Comparison of ENCODE assay signal across 15 cellular contexts in genomic region chr4:58247792-58248191, GRCh38.
DNase-seq lines count a peak whose midpoint lies in the region; ATAC-seq lines count a peak whose summit lies in the region.
"Had no signal": no experiment of that assay in that cellular context is flagged by ENCODE, and none has a peak within 500 bp of the region (broad histone marks: within the 10 kb centered on the region; RNA-seq: fewer than 3 reads in every experiment).

No MANE protein-coding gene starts in this region.

- in situ Hi-C loops in KBM-7 (cut with MboI; ENCODE audit: low pct_unique_long_range_greater_than_20kb, low sequenced_read_pairs), result no loop called here

- DNase-seq in ELR (ENCODE audit: low read depth) (peak; percentile 43), KBM-7 (peak; percentile 1), RKO (ENCODE audit: low spot score) (peak; percentile 63), iPS DF 6.9 (ENCODE audit: low read depth, low spot score) (peak; percentile 13)
- DNase-seq in activated T-helper 2 cell treated with anti-CD3 and anti-CD28 coated beads, Interferon-gamma antibody, Interleukin-2, Interleukin-4, amounts not matched to agents 10 μg/mL and 5 μg/mL and 100 μg/mL, durations not matched to agents 14 hours and 24 hours and 36 hours (ENCODE audit: low spot score), result no peak
- DNase-seq in activated naive CD4-positive, alpha-beta T cell (lab: John Stamatoyannopoulos, UW), result no peak
- DNase-seq: activated CD4-positive, alpha-beta T cell treated with anti-CD3 and anti-CD28 coated beads for 1 hour; activated naive CD8-positive, alpha-beta T cell treated with anti-CD3 and anti-CD28 coated beads for 36 hours; Kasumi-1; naive thymus-derived CD4-positive, alpha-beta T cell; NCI-H2081 treated with DMSO at 0.1 percent for 48 hours had no signal

- peaks cover 34% of the 10 kb centered on the region for H3K9me3 Mint-ChIP-seq in activated T-helper 2 cell treated with anti-CD3 and anti-CD28 coated beads, Interferon-gamma antibody, Interleukin-2, Interleukin-4, amounts not matched to agents 10 μg/mL and 5 μg/mL and 100 μg/mL, durations not matched to agents 14 hours and 24 hours and 36 hours

- no peak overlapping the region for H3K27ac ChIP-seq in iPS DF 6.9 (ENCODE audit: low read length)
- H3K27ac ChIP-seq: BLaER1 treated with 17β-estradiol and CSF1 and Interleukin-3, amounts not matched to agents 10 nM and 100 nM; breast epithelium had no signal

- H3K4me3 Mint-ChIP-seq in activated T-helper 2 cell treated with anti-CD3 and anti-CD28 coated beads, Interferon-gamma antibody, Interleukin-2, Interleukin-4, amounts not matched to agents 10 μg/mL and 5 μg/mL and 100 μg/mL, durations not matched to agents 14 hours and 24 hours and 36 hours (ENCODE audit: low read depth), result no peak overlapping the region
- H3K4me3 Mint-ChIP-seq: activated naive CD8-positive, alpha-beta T cell treated with anti-CD3 and anti-CD28 coated beads for 36 hours; naive thymus-derived CD4-positive, alpha-beta T cell had no signal

- no peaks in the 10 kb centered on the region for H3K36me3 ChIP-seq in iPS DF 6.9 (ENCODE audit: control insufficient read depth, insufficient read depth, low read length)
- H3K36me3 ChIP-seq: BLaER1 treated with 17β-estradiol and CSF1 and Interleukin-3, amounts not matched to agents 10 nM and 100 nM; breast epithelium had no signal

- no peaks in the 10 kb centered on the region for H3K27me3 Mint-ChIP-seq in activated T-helper 2 cell treated with anti-CD3 and anti-CD28 coated beads, Interferon-gamma antibody, Interleukin-2, Interleukin-4, amounts not matched to agents 10 μg/mL and 5 μg/mL and 100 μg/mL, durations not matched to agents 14 hours and 24 hours and 36 hours (ENCODE audit: low read depth)
- H3K27me3 Mint-ChIP-seq: activated naive CD8-positive, alpha-beta T cell treated with anti-CD3 and anti-CD28 coated beads for 36 hours; naive thymus-derived CD4-positive, alpha-beta T cell had no signal

- H3K27ac Mint-ChIP-seq in activated T-helper 2 cell treated with anti-CD3 and anti-CD28 coated beads, Interferon-gamma antibody, Interleukin-2, Interleukin-4, amounts not matched to agents 10 μg/mL and 5 μg/mL and 100 μg/mL, durations not matched to agents 14 hours and 24 hours and 36 hours, result no peak overlapping the region
- H3K27ac Mint-ChIP-seq: activated naive CD8-positive, alpha-beta T cell treated with anti-CD3 and anti-CD28 coated beads for 36 hours; naive thymus-derived CD4-positive, alpha-beta T cell had no signal

- no CpG with 5 or more reads among the region's 3 CpGs for WGBS in iPS DF 6.9 (ENCODE audit: insufficient coverage, insufficient read length)

- no peaks in the 10 kb centered on the region for H3K4me1 ChIP-seq in iPS DF 6.9 (ENCODE audit: control insufficient read depth, insufficient read depth, low read length)
- H3K4me1 ChIP-seq: breast epithelium had no signal

- no peaks in the 10 kb centered on the region for H3K27me3 ChIP-seq in iPS DF 6.9 (ENCODE audit: control insufficient read depth, insufficient read depth, low read length)
- H3K27me3 ChIP-seq: BLaER1 treated with 17β-estradiol and CSF1 and Interleukin-3, amounts not matched to agents 10 nM and 100 nM; breast epithelium had no signal

- intact Hi-C loops in activated T-helper 2 cell treated with anti-CD3 and anti-CD28 coated beads, Interferon-gamma antibody, Interleukin-2, Interleukin-4, amounts not matched to agents 10 μg/mL and 5 μg/mL and 100 μg/mL, durations not matched to agents 14 hours and 24 hours and 36 hours (cut with micrococcal nuclease), result no loop called here

- H3K4me1 Mint-ChIP-seq in activated T-helper 2 cell treated with anti-CD3 and anti-CD28 coated beads, Interferon-gamma antibody, Interleukin-2, Interleukin-4, amounts not matched to agents 10 μg/mL and 5 μg/mL and 100 μg/mL, durations not matched to agents 14 hours and 24 hours and 36 hours (ENCODE audit: low read depth), result no peaks in the 10 kb centered on the region
- H3K4me1 Mint-ChIP-seq: activated naive CD8-positive, alpha-beta T cell treated with anti-CD3 and anti-CD28 coated beads for 36 hours; naive thymus-derived CD4-positive, alpha-beta T cell had no signal

- H3K4me3 ChIP-seq in iPS DF 6.9 (ENCODE audit: low read length), result no peak overlapping the region
- H3K4me3 ChIP-seq: BLaER1 treated with 17β-estradiol and CSF1 and Interleukin-3, amounts not matched to agents 10 nM and 100 nM; breast epithelium had no signal

- no peaks in the 10 kb centered on the region for H3K36me3 Mint-ChIP-seq in activated T-helper 2 cell treated with anti-CD3 and anti-CD28 coated beads, Interferon-gamma antibody, Interleukin-2, Interleukin-4, amounts not matched to agents 10 μg/mL and 5 μg/mL and 100 μg/mL, durations not matched to agents 14 hours and 24 hours and 36 hours (ENCODE audit: low read depth)
- H3K36me3 Mint-ChIP-seq: activated naive CD8-positive, alpha-beta T cell treated with anti-CD3 and anti-CD28 coated beads for 36 hours; naive thymus-derived CD4-positive, alpha-beta T cell had no signal

- H3K9me3 ChIP-seq in iPS DF 6.9 (ENCODE audit: control insufficient read depth, insufficient read depth, low read length), result no peaks in the 10 kb centered on the region
- H3K9me3 ChIP-seq: BLaER1 treated with 17β-estradiol and CSF1 and Interleukin-3, amounts not matched to agents 10 nM and 100 nM; breast epithelium had no signal

- ATAC-seq in HG02884 (IDR thresholded peaks at IDR 0.05; ENCODE audit: unreplicated experiment) (no peak), GM21423 (IDR thresholded peaks at IDR 0.05; ENCODE audit: unreplicated experiment) (no peak)
- ATAC-seq: naive thymus-derived CD4-positive, alpha-beta T cell had no signal

Comparison
In these comparisons a context has a peak if more than half of its experiments do, and no peak if none do; other contexts are left out.
1. DNase-seq: peak in ELR (single experiment), KBM-7 (single experiment), RKO (single experiment) and iPS DF 6.9 (single experiment); none in activated T-helper 2 cell treated with anti-CD3 and anti-CD28 coated beads, Interferon-gamma antibody, Interleukin-2, Interleukin-4, amounts not matched to agents 10 μg/mL and 5 μg/mL and 100 μg/mL, durations not matched to agents 14 hours and 24 hours and 36 hours (single experiment) and activated naive CD4-positive, alpha-beta T cell (0 of 4).